11 cellular contexts compared by ENCODE assay signal in the genomic region with DNA sequence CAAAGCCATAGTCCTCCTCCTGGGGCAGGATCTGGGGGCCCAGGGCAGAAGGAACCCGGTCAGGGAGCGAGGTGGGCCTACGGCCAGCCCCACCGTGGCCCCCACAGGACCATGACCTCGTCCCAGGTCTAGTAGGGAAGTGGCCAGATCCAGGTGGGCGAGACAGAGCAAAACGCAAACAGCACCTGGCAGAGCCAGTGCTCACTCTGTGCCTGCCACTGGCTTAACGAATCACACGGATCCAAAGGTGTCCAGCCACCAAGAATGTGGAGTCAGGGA.
DNase-seq lines count a peak whose midpoint lies in the region; ATAC-seq and TF ChIP-seq lines count a peak whose summit lies in the region.
"Had no signal": no experiment of that assay in that cellular context is flagged by ENCODE, and none has a peak within 500 bp of the region (broad histone marks: within the 10 kb centered on the region; RNA-seq: fewer than 3 reads in every experiment).

No MANE protein-coding gene starts in this region.

- H4K20me1 ChIP-seq in BLaER1 = no peaks in the 10 kb centered on the region

- no peak overlapping the region for H2BK5ac ChIP-seq in mesenchymal stem cell (ENCODE audit: low read depth, low read length, poor library complexity, severe bottlenecking)

- no peak overlapping the region for H4K91ac ChIP-seq in mesenchymal stem cell (ENCODE audit: low read length)

- no peak overlapping the region for H2AFZ ChIP-seq in mesenchymal stem cell (ENCODE audit: low read depth, low read length)

- H3K14ac ChIP-seq in mesenchymal stem cell (ENCODE audit: low read length in 2 of 2) = no peak overlapping the region

- peak overlapping the region; percentile 74 for H3K27ac Mint-ChIP-seq in CD8-positive, alpha-beta T cell
- H3K27ac Mint-ChIP-seq in nephron progenitor cell = peak overlapping the region; percentile 62

- H3K4me3 ChIP-seq in BLaER1 (no peak overlapping the region), mesenchymal stem cell (ENCODE audit: insufficient read depth in 1 of 2, low read depth in 1 of 2, low read length in 2 of 2) (no peak overlapping the region)
- H3K4me3 ChIP-seq in CD8-positive, alpha-beta T cell (ENCODE audit: low read depth, low read length) = no peak overlapping the region
- H3K4me3 ChIP-seq: thoracic aorta had no signal

- H3K9me3 ChIP-seq in BLaER1 (peaks cover 11% of the 10 kb centered on the region), mesenchymal stem cell (ENCODE audit: control insufficient read depth, low read length) (peaks cover 7% of the 10 kb centered on the region)
- H3K9me3 ChIP-seq in CD8-positive, alpha-beta T cell (ENCODE audit: low read length) = no peaks in the 10 kb centered on the region
- H3K9me3 ChIP-seq: thoracic aorta had no signal

- peaks cover 3% of the 10 kb centered on the region for H3K9me3 Mint-ChIP-seq in CD8-positive, alpha-beta T cell
- H3K9me3 Mint-ChIP-seq in nephron progenitor cell = peaks cover 12% of the 10 kb centered on the region

- no peak overlapping the region for H3K23ac ChIP-seq in mesenchymal stem cell (ENCODE audit: low read length in 2 of 2)

- H3K79me1 ChIP-seq in mesenchymal stem cell (replicated peaks; ENCODE audit: low read length, poor library complexity, severe bottlenecking) = peaks cover 3% of the 10 kb centered on the region

- H2BK15ac ChIP-seq in mesenchymal stem cell (ENCODE audit: low read depth, poor library complexity, severe bottlenecking) = no peak overlapping the region

- no peak overlapping the region for H2AK5ac ChIP-seq in mesenchymal stem cell (ENCODE audit: low read length, severe bottlenecking)

- WGBS in mesenchymal stem cell = 79% methylated on average over 9 of the region's 9 CpGs

- H3K9ac ChIP-seq in BLaER1 (no peak overlapping the region), mesenchymal stem cell (ENCODE audit: low read length) (no peak overlapping the region)

- TF ChIP-seq CTCF in CD8-positive, alpha-beta T cell (IDR thresholded peaks at IDR 0.05) = no peak
- TF ChIP-seq CTCF in nephron progenitor cell (IDR thresholded peaks at IDR 0.05) = no peak
- TF ChIP-seq CTCF in omental fat pad (IDR thresholded peaks at IDR 0.05) = no peak

- no peaks in the 10 kb centered on the region for H3K27me3 Mint-ChIP-seq in CD8-positive, alpha-beta T cell (ENCODE audit: low read depth)
- no peaks in the 10 kb centered on the region for H3K27me3 Mint-ChIP-seq in nephron progenitor cell (ENCODE audit: low read depth, poor library complexity)

- H3K4me2 ChIP-seq in BLaER1 (peak overlapping the region; percentile 16), mesenchymal stem cell (ENCODE audit: low read length, poor library complexity, severe bottlenecking) (no peak overlapping the region)

- no peak for DNase-seq in CD8-positive, alpha-beta T cell
- DNase-seq in caudate nucleus (lab: John Stamatoyannopoulos, UW) (no peak), nephron progenitor cell (no peak), mesenchymal stem cell (no peak), omental fat pad (ENCODE audit: low spot score) (no peak)
- DNase-seq: GOT3 had no signal

- H3K27me3 ChIP-seq in BLaER1 (no peaks in the 10 kb centered on the region), mesenchymal stem cell (ENCODE audit: control insufficient read depth in 1 of 2, insufficient read depth in 1 of 2, low read length in 2 of 2) (peaks cover 0 to 21% of the 10 kb centered on the region in 2 experiments)
- H3K27me3 ChIP-seq in CD8-positive, alpha-beta T cell (ENCODE audit: insufficient read depth, low read length) = no peaks in the 10 kb centered on the region

- no peak for ATAC-seq in CD8-positive, alpha-beta T cell
- ATAC-seq in omental fat pad (ENCODE audit: low FRiP score) (no peak), GM21447 (IDR thresholded peaks at IDR 0.05; ENCODE audit: unreplicated experiment) (no peak)

- no peak overlapping the region for H3K4ac ChIP-seq in mesenchymal stem cell (ENCODE audit: low read depth in 1 of 2, low read length in 2 of 2)

- CTCF ChIA-PET in CD8-positive, alpha-beta T cell (lab: Charles Lee) = interaction anchor here (0.6 to 10.6 kb wide), 48 partner anchors 8 to 318 kb away, joined by 3 to 204 read pairs (median 5); a partner anchor contains a TSS

- no peaks in the 10 kb centered on the region for H3K36me3 ChIP-seq in BLaER1
- peaks cover 65% of the 10 kb centered on the region for H3K36me3 ChIP-seq in CD8-positive, alpha-beta T cell (ENCODE audit: insufficient read depth, low read length)
- H3K36me3 ChIP-seq in mesenchymal stem cell (ENCODE audit: control insufficient read depth in 1 of 2, insufficient read depth in 2 of 2, low read depth in 1 of 2, low read length in 2 of 2) = peaks cover 0 to 42% of the 10 kb centered on the region in 2 experiments

- H3K4me1 ChIP-seq in BLaER1 (peaks cover 56% of the 10 kb centered on the region), mesenchymal stem cell (ENCODE audit: control insufficient read depth, insufficient read depth, low read depth, low read length) (peaks cover 22% of the 10 kb centered on the region)
- no peaks in the 10 kb centered on the region for H3K4me1 ChIP-seq in CD8-positive, alpha-beta T cell (ENCODE audit: insufficient read depth, low read length)
- H3K4me1 ChIP-seq: Caco-2 had no signal

- H2BK12ac ChIP-seq in mesenchymal stem cell (ENCODE audit: low read length in 2 of 2) = no peak overlapping the region

- H3K4me3 Mint-ChIP-seq in CD8-positive, alpha-beta T cell = no peak overlapping the region
- no peak overlapping the region for H3K4me3 Mint-ChIP-seq in nephron progenitor cell

- intact Hi-C loops in CD8-positive, alpha-beta T cell (cut with DNase I, micrococcal nuclease) = loop anchor here in 1 of 2 experiments (10.0 kb wide), 1 partner anchor 77 kb away; no protein-coding TSS in a partner anchor

- peaks cover 23% of the 10 kb centered on the region for H3K4me1 Mint-ChIP-seq in CD8-positive, alpha-beta T cell (ENCODE audit: low read depth)
- no peaks in the 10 kb centered on the region for H3K4me1 Mint-ChIP-seq in nephron progenitor cell

- POLR2A ChIA-PET in CD8-positive, alpha-beta T cell (lab: Charles Lee) = interaction anchor here (0.7 to 1.1 kb wide), 2 partner anchors 222 to 247 kb away, joined by 3 read pairs; no protein-coding TSS in a partner anchor

- no peak overlapping the region for H4K8ac ChIP-seq in mesenchymal stem cell (ENCODE audit: low read length)

- no peak overlapping the region for H3K18ac ChIP-seq in mesenchymal stem cell (ENCODE audit: low read depth in 1 of 2, low read length in 2 of 2)

- H3K36me3 Mint-ChIP-seq in CD8-positive, alpha-beta T cell = peaks cover 91% of the 10 kb centered on the region
- H3K36me3 Mint-ChIP-seq in nephron progenitor cell (ENCODE audit: low read depth) = peaks cover 37% of the 10 kb centered on the region

- H2BK120ac ChIP-seq in mesenchymal stem cell (ENCODE audit: low read depth, low read length) = no peak overlapping the region

- H3K27ac ChIP-seq in BLaER1 (0 out of 2 replicates have a peak overlapping the region, but pooled peaks have one; percentile 28), caudate nucleus (ENCODE audit: low read depth, low read length) (peak overlapping the region; percentile 99), mesenchymal stem cell (ENCODE audit: low read length, poor library complexity, severe bottlenecking) (no peak overlapping the region)
- H3K27ac ChIP-seq in CD8-positive, alpha-beta T cell (ENCODE audit: low read depth, low read length) = no peak overlapping the region
- H3K27ac ChIP-seq: RWPE1 had no signal

Comparison
In these comparisons a context has a peak if more than half of its experiments do, and no peak if none do; other contexts are left out.
1. H3K27ac ChIP-seq: peak in BLaER1 (single experiment) and caudate nucleus (single experiment); none in CD8-positive, alpha-beta T cell (single experiment) and mesenchymal stem cell (single experiment).